19 cellular contexts compared by ENCODE assay signal in genomic region chr15:101378879-101379278, GRCh38.
"Had no signal": no experiment of that assay in that cellular context is flagged by ENCODE, and none has a peak within 500 bp of the region (broad histone marks: within the 10 kb centered on the region; RNA-seq: fewer than 3 reads in every experiment).

No MANE protein-coding gene starts in this region.

- H3K27me3 ChIP-seq: adrenal gland had no signal

- H3K4me1 ChIP-seq: adrenal gland had no signal

- H3K9me3 Mint-ChIP-seq: activated B cell treated with CpG ODN at 0.5 μM for 24 hours; activated CD4-positive, alpha-beta memory T cell treated with anti-CD3 and anti-CD28 coated beads for 36 hours; activated CD4-positive, alpha-beta T cell treated with anti-CD3 and anti-CD28 coated beads, Interleukin-2, amount 10 ng/mL, durations not matched to agents 24 days and 14 days; activated naive CD8-positive, alpha-beta T cell treated with anti-CD3 and anti-CD28 coated beads, Interleukin-2, amount 10 ng/mL, durations not matched to agents 7 days and 5 days; activated T-helper 17 cell treated with anti-CD3 and anti-CD28 coated beads, Interleukin-2, amount 50 U/mL, for 72 hours; T-helper 1 cell treated with Interleukin-12 subunit alpha and Interleukin-12 subunit beta and Interleukin-4 antibody, amounts not matched to agents 30 μg/mL and 1 μg/mL, for 36 hours had no signal

- ATAC-seq: activated T-helper 17 cell treated with anti-CD3 and anti-CD28 coated beads, Interleukin-2, amount 50 U/mL, for 72 hours had no signal

- H3K9me3 ChIP-seq: adrenal gland had no signal

- H3K4me3 Mint-ChIP-seq: activated B cell treated with CpG ODN at 0.5 μM for 24 hours; activated CD4-positive, alpha-beta memory T cell treated with anti-CD3 and anti-CD28 coated beads for 36 hours; activated CD4-positive, alpha-beta T cell treated with anti-CD3 and anti-CD28 coated beads, Interleukin-2, amount 10 ng/mL, durations not matched to agents 24 days and 14 days; activated naive CD8-positive, alpha-beta T cell treated with anti-CD3 and anti-CD28 coated beads, Interleukin-2, amount 10 ng/mL, durations not matched to agents 7 days and 5 days; activated T-helper 17 cell treated with anti-CD3 and anti-CD28 coated beads, Interleukin-2, amount 50 U/mL, for 72 hours; T-helper 1 cell treated with Interleukin-12 subunit alpha and Interleukin-12 subunit beta and Interleukin-4 antibody, amounts not matched to agents 30 μg/mL and 1 μg/mL, for 36 hours had no signal

- H3K27me3 Mint-ChIP-seq: activated naive CD8-positive, alpha-beta T cell treated with anti-CD3 and anti-CD28 coated beads, Interleukin-2, amount 10 ng/mL, durations not matched to agents 7 days and 5 days had no signal

- H3K4me3 ChIP-seq: adrenal gland had no signal

- H3K4me1 Mint-ChIP-seq: activated CD4-positive, alpha-beta T cell treated with anti-CD3 and anti-CD28 coated beads, Interleukin-2, amount 10 ng/mL, durations not matched to agents 24 days and 14 days; activated T-helper 17 cell treated with anti-CD3 and anti-CD28 coated beads, Interleukin-2, amount 50 U/mL, for 72 hours had no signal

- H3K36me3 ChIP-seq: adrenal gland had no signal

- DNase-seq: activated B cell treated with CpG ODN at 0.5 μM for 24 hours; activated CD4-positive, alpha-beta memory T cell treated with anti-CD3 and anti-CD28 coated beads for 36 hours; activated CD4-positive, alpha-beta T cell treated with anti-CD3 and anti-CD28 coated beads for 1 hour; activated CD4-positive, alpha-beta T cell treated with anti-CD3 and anti-CD28 coated beads, Interleukin-2, amount 10 ng/mL, durations not matched to agents 24 days and 14 days; activated naive CD4-positive, alpha-beta T cell treated with anti-CD3 and anti-CD28 coated beads, Interleukin-2, amount 50 U/mL, for 16 hours; activated naive CD8-positive, alpha-beta T cell treated with anti-CD3 and anti-CD28 coated beads, Interleukin-2, amount 10 ng/mL, durations not matched to agents 7 days and 5 days; activated T-cell treated with anti-CD3 and anti-CD28 coated beads for 4 hours; activated T-cell treated with anti-CD3 and anti-CD28 coated beads, Interleukin-2, amount 50 U/mL, for 48 hours; adrenal gland; anterior cingulate cortex; cerebellar nuclear complex; NCI-H1048; NCI-H146; NCI-H187 treated with DMSO at 0.1 percent for 48 hours; NCI-H2081 treated with DMSO at 0.1 percent for 48 hours; NCI-H446; SHP77 treated with DMSO at 0.1 percent for 48 hours had no signal

- H3K36me3 Mint-ChIP-seq: activated CD4-positive, alpha-beta memory T cell treated with anti-CD3 and anti-CD28 coated beads for 36 hours; activated naive CD8-positive, alpha-beta T cell treated with anti-CD3 and anti-CD28 coated beads, Interleukin-2, amount 10 ng/mL, durations not matched to agents 7 days and 5 days had no signal

- H3K27ac Mint-ChIP-seq: activated B cell treated with CpG ODN at 0.5 μM for 24 hours; activated CD4-positive, alpha-beta memory T cell treated with anti-CD3 and anti-CD28 coated beads for 36 hours; activated CD4-positive, alpha-beta T cell treated with anti-CD3 and anti-CD28 coated beads, Interleukin-2, amount 10 ng/mL, durations not matched to agents 24 days and 14 days; activated naive CD8-positive, alpha-beta T cell treated with anti-CD3 and anti-CD28 coated beads, Interleukin-2, amount 10 ng/mL, durations not matched to agents 7 days and 5 days; activated T-helper 17 cell treated with anti-CD3 and anti-CD28 coated beads, Interleukin-2, amount 50 U/mL, for 72 hours; T-helper 1 cell treated with Interleukin-12 subunit alpha and Interleukin-12 subunit beta and Interleukin-4 antibody, amounts not matched to agents 30 μg/mL and 1 μg/mL, for 36 hours had no signal

- H3K27ac ChIP-seq: adrenal gland had no signal
